In the genomic region with DNA sequence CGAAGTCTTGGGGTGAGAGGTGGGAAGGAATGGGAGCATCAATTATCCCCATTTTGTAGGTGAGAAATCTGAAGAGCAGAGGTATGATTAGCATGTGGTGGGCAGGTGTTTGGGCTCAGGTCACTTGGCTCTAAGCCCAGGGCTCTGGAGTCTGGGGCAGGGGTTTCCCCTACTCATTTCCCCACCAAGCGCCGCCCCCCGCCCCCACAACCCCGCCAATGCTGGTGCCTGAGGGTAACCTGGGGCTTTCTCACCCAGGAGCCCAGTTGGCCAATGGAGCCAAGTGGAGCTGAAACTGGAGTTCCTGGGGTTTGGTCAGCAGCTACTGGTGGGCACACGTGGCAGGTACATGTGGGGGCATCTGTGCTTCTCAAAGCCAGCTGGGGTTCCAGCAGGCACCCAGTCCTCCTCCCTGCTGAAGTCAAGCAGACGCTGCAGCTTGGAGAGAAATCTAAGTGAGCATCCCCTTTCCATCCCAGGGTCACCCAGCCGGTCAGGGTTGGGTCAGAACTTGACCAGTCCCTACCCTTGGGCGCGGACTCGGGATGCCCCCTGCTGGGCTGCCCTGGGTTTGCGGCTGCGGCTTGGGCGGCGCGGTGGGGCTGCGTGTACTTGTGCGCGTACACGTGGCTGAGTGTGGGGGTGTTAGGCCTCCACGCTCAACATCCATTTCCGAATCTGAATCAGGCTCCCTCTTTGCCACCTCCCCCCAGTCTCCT, we compare ENCODE assay signal across 8 cellular contexts. TPM values are rescaled to one million over a fixed set of nuclear protein-coding genes. Genes with fewer than 3 reads are reported as not detected.
DNase-seq lines count a peak whose midpoint lies in the region; ATAC-seq lines count a peak whose summit lies in the region.

No MANE protein-coding gene starts in this region.

- H3K4me1 Mint-ChIP-seq in stimulated activated memory B cell treated with anti-CD40 and anti-IgM and Interleukin-4, amounts not matched to agents 10 μg/mL and 1 μg/mL and 100 μg/mL, for 72 hours: peaks cover 28% of the 10 kb centered on the region

- H4K8ac ChIP-seq in mesenchymal stem cell (ENCODE audit: low read length): no peak overlapping the region

- peak; percentile 36 to 56 for DNase-seq in activated CD4-positive, alpha-beta T cell treated with anti-CD3 and anti-CD28 coated beads for 4 hours
- no peak for DNase-seq in activated CD4-positive, alpha-beta T cell treated with anti-CD3 and anti-CD28 coated beads, Interleukin-2, amount 50 U/mL, for 1 hour
- peak; percentile 82 for DNase-seq in activated CD8-positive, alpha-beta memory T cell treated with anti-CD3 and anti-CD28 coated beads, Interleukin-2, amount 50 U/mL, for 48 hours
- DNase-seq in mesenchymal stem cell (no peak), NCI-H446 treated with DMSO at 0.1 percent for 48 hours (lab: John Stamatoyannopoulos, UW) (no peak)

- peaks cover 29% of the 10 kb centered on the region for H3K4me1 ChIP-seq in mesenchymal stem cell (ENCODE audit: control insufficient read depth, insufficient read depth, low read depth, low read length)

- no peak overlapping the region for H3K4me2 ChIP-seq in mesenchymal stem cell (ENCODE audit: low read length, poor library complexity, severe bottlenecking)

- H3K23ac ChIP-seq in mesenchymal stem cell (ENCODE audit: low read length in 2 of 2): no peak overlapping the region

- H3K4me3 ChIP-seq in iPS-18c (ENCODE audit: insufficient read depth, low read depth, low read length) (peak overlapping the region; percentile 20; the same call in 1 of the 2 replicates), mesenchymal stem cell (ENCODE audit: insufficient read depth in 1 of 2, low read depth in 1 of 2, low read length in 2 of 2) (no peak overlapping the region)

- H3K79me1 ChIP-seq in mesenchymal stem cell (replicated peaks; ENCODE audit: low read length, poor library complexity, severe bottlenecking): no peaks in the 10 kb centered on the region

- H3K18ac ChIP-seq in mesenchymal stem cell (ENCODE audit: low read depth in 1 of 2, low read length in 2 of 2): no peak overlapping the region

- H3K27ac Mint-ChIP-seq in stimulated activated memory B cell treated with anti-CD40 and anti-IgM and Interleukin-4, amounts not matched to agents 10 μg/mL and 1 μg/mL and 100 μg/mL, for 72 hours: no peak overlapping the region

- H4K91ac ChIP-seq in mesenchymal stem cell (ENCODE audit: low read length): no peak overlapping the region

- H2AK5ac ChIP-seq in mesenchymal stem cell (ENCODE audit: low read length, severe bottlenecking): no peak overlapping the region

- peaks cover 84 to 94% of the 10 kb centered on the region in 2 experiments for H3K27me3 ChIP-seq in mesenchymal stem cell (ENCODE audit: control insufficient read depth in 1 of 2, insufficient read depth in 1 of 2, low read length in 2 of 2)

- H3K36me3 ChIP-seq in mesenchymal stem cell (ENCODE audit: control insufficient read depth in 1 of 2, insufficient read depth in 2 of 2, low read depth in 1 of 2, low read length in 2 of 2): no peaks in the 10 kb centered on the region

- no peak overlapping the region for H2BK5ac ChIP-seq in mesenchymal stem cell (ENCODE audit: low read depth, low read length, poor library complexity, severe bottlenecking)

- H3K4me3 Mint-ChIP-seq in stimulated activated memory B cell treated with anti-CD40 and anti-IgM and Interleukin-4, amounts not matched to agents 10 μg/mL and 1 μg/mL and 100 μg/mL, for 72 hours: no peak overlapping the region

- 30% methylated on average over 11 of the region's 22 CpGs for WGBS in mesenchymal stem cell

- peak; percentile 38 for ATAC-seq in stimulated activated memory B cell treated with anti-CD40 and anti-IgM and Interleukin-4, amounts not matched to agents 10 μg/mL and 1 μg/mL and 100 μg/mL, for 72 hours
- no peak for ATAC-seq in GM18909 (IDR thresholded peaks at IDR 0.05; ENCODE audit: poor library complexity, unreplicated experiment)

- H3K9me3 ChIP-seq in iPS-18c (ENCODE audit: control insufficient read depth, insufficient read depth, low read length): peaks cover 2% of the 10 kb centered on the region
- H3K9me3 ChIP-seq in mesenchymal stem cell (ENCODE audit: control insufficient read depth, low read length): no peaks in the 10 kb centered on the region

- H2BK12ac ChIP-seq in mesenchymal stem cell (ENCODE audit: low read length in 2 of 2): no peak overlapping the region

- H2BK120ac ChIP-seq in mesenchymal stem cell (ENCODE audit: low read depth, low read length): no peak overlapping the region

- H2AFZ ChIP-seq in mesenchymal stem cell (ENCODE audit: low read depth, low read length): no peak overlapping the region

- H3K9me3 Mint-ChIP-seq in stimulated activated memory B cell treated with anti-CD40 and anti-IgM and Interleukin-4, amounts not matched to agents 10 μg/mL and 1 μg/mL and 100 μg/mL, for 72 hours: no peaks in the 10 kb centered on the region

- no peak overlapping the region for H3K4ac ChIP-seq in mesenchymal stem cell (ENCODE audit: low read depth in 1 of 2, low read length in 2 of 2)

- H3K27me3 Mint-ChIP-seq in stimulated activated memory B cell treated with anti-CD40 and anti-IgM and Interleukin-4, amounts not matched to agents 10 μg/mL and 1 μg/mL and 100 μg/mL, for 72 hours: peaks cover 71% of the 10 kb centered on the region

- no peak overlapping the region for H3K14ac ChIP-seq in mesenchymal stem cell (ENCODE audit: low read length in 2 of 2)

- H3K9ac ChIP-seq in mesenchymal stem cell (ENCODE audit: low read length): no peak overlapping the region

- H2BK15ac ChIP-seq in mesenchymal stem cell (ENCODE audit: low read depth, poor library complexity, severe bottlenecking): no peak overlapping the region

- H3K36me3 Mint-ChIP-seq in stimulated activated memory B cell treated with anti-CD40 and anti-IgM and Interleukin-4, amounts not matched to agents 10 μg/mL and 1 μg/mL and 100 μg/mL, for 72 hours: no peaks in the 10 kb centered on the region

- H3K27ac ChIP-seq in mesenchymal stem cell (ENCODE audit: low read length, poor library complexity, severe bottlenecking): no peak overlapping the region

RNA-seq across cellular contexts. Expression of gene CHRM1, which starts 1.6 kb away (rescaled TPM):
- 0.01 TPM for polyA plus RNA-seq in mesenchymal stem cell (2013, experiment 1 of 2)
- polyA plus RNA-seq in mesenchymal stem cell (2013, experiment 2 of 2): not detected

RNA-seq across cellular contexts. Expression of gene SLC3A2, which starts 42.1 kb away (rescaled TPM):
- 107 TPM for polyA plus RNA-seq in mesenchymal stem cell (2013, experiment 1 of 2)
- 99.1 TPM for polyA plus RNA-seq in mesenchymal stem cell (2013, experiment 2 of 2)

Comparison
In these comparisons a context has a peak if more than half of its experiments do, and no peak if none do; other contexts are left out.
1. DNase-seq: peak in activated CD4-positive, alpha-beta T cell treated with anti-CD3 and anti-CD28 coated beads for 4 hours (2 of 2) and activated CD8-positive, alpha-beta memory T cell treated with anti-CD3 and anti-CD28 coated beads, Interleukin-2, amount 50 U/mL, for 48 hours (single experiment); none in activated CD4-positive, alpha-beta T cell treated with anti-CD3 and anti-CD28 coated beads, Interleukin-2, amount 50 U/mL, for 1 hour (single experiment), mesenchymal stem cell (single experiment) and NCI-H446 treated with DMSO at 0.1 percent for 48 hours (single experiment).